In the genomic region with DNA sequence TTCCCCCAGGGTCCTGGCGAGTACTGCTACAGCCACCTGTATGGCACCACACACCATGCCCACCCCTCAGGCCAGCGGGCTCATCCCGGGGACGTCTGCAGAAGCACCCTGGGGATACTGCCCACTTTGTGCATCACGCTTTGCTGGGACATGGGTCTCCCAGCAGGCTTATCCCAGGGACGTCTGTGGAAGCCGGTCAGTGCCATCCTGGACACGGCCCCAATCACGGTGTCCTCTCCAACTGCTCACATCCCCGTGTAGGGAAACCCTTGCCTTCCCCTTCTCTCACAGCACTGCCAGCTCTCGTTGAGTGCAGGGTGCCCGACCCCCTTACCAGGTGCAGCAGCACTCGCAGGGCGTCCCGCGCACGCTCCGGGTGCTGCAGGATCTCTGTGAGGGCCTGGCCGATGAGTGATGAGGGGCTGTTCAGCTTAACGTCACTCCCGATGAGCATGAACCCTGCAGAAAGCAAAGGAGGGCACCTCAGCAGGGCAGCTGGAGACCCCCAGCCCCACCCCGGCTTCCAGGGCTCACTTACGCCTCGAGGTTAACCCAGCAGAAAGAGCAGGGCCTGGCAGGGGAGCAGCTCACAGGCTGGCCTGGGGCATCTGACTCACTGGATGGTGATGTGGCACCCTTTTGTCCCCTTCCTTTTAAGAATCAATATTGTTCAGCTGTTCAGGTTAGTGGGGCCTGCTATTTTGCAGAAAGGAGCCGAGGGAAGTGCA, we compare ENCODE assay signal across 17 cellular contexts.
A peak's percentile ranks its signal among the peaks of the same experiment; 100 is the strongest.
DNase-seq lines count a peak whose midpoint lies in the region; ATAC-seq and FAIRE-seq lines count a peak whose summit lies in the region.
"Had no signal": no experiment of that assay in that cellular context is flagged by ENCODE, and none has a peak within 500 bp of the region (broad histone marks: within the 10 kb centered on the region; RNA-seq: fewer than 3 reads in every experiment).

No MANE protein-coding gene starts in this region.

- H4K91ac ChIP-seq in neuronal stem cell (ENCODE audit: low read depth, low read length, poor library complexity): no peak overlapping the region

- no peak overlapping the region for H3K9ac ChIP-seq in neuronal stem cell (ENCODE audit: low read depth, low read length, poor library complexity)

- peak overlapping the region; percentile 80 for H3K23ac ChIP-seq in neuronal stem cell (ENCODE audit: low read depth, low read length, poor library complexity)

- ATAC-seq in Right ventricle myocardium superior (ENCODE audit: poor library complexity) (no peak), left lobe of liver (peak; percentile 40)
- ATAC-seq: A549, GM12878, HCT116 had no signal

- peak; percentile 67 for FAIRE-seq in urothelium cell line (lab: Jason Lieb, UNC)
- FAIRE-seq: A549, GM12878, HTR-8/SVneo had no signal

- no CpG with 5 or more reads among the region's 25 CpGs for WGBS in neuronal stem cell (ENCODE audit: extremely low coverage in 2 of 2, insufficient read length in 2 of 2, insufficient replicate concordance in 1 of 2), 2 donors

- peak overlapping the region; percentile 45 for H2BK5ac ChIP-seq in neuronal stem cell (ENCODE audit: low read length)

- H3K4me2 ChIP-seq in neuronal stem cell (ENCODE audit: insufficient read depth, low read length, poor library complexity, severe bottlenecking): no peak overlapping the region
- H3K4me2 ChIP-seq: A549 had no signal

- no peak overlapping the region for H3K4ac ChIP-seq in neuronal stem cell (ENCODE audit: low read length)

- no peaks in the 10 kb centered on the region for H3K4me1 ChIP-seq in neuronal stem cell (ENCODE audit: control insufficient read depth in 2 of 2, insufficient read depth in 1 of 2, low read depth in 1 of 2, low read length in 2 of 2)
- H3K4me1 ChIP-seq: A549, Caco-2 had no signal

- no peak overlapping the region for H2BK15ac ChIP-seq in neuronal stem cell (ENCODE audit: low read length)

- no peaks in the 10 kb centered on the region for H3K79me1 ChIP-seq in neuronal stem cell (ENCODE audit: low read depth, low read length)

- no peak overlapping the region for H3K14ac ChIP-seq in neuronal stem cell (ENCODE audit: low read length)

- H2AFZ ChIP-seq in neuronal stem cell (ENCODE audit: low read length): no peak overlapping the region

- no peak overlapping the region for H2BK12ac ChIP-seq in neuronal stem cell (ENCODE audit: low read length)

- H2AK5ac ChIP-seq in neuronal stem cell (ENCODE audit: low read depth, low read length): no peak overlapping the region

- peak overlapping the region; percentile 36 for H3K18ac ChIP-seq in neuronal stem cell (ENCODE audit: low read length)

- DNase-seq in cardiac septum (ENCODE audit: low spot score) (peak; percentile 71), Right ventricle myocardium superior (no peak), left lobe of liver (ENCODE audit: low spot score) (no peak), neuronal stem cell (ENCODE audit: low spot score) (no peak), urothelium cell line (ENCODE audit: low spot score) (no peak), dedifferentiated amniotic fluid mesenchymal stem cell (ENCODE audit: extremely low spot score) (no peak)
- DNase-seq in effector CD8-positive, alpha-beta T cell (lab: John Stamatoyannopoulos, UW): no peak
- no peak for DNase-seq in NK-92 treated with Interleukin-12 subunit alpha and Interleukin-12 subunit beta, amount 100 ng/mL, for 24 hours (lab: John Stamatoyannopoulos, UW)
- DNase-seq: NCI-H1048, NCI-H1694, NCI-H2107, NCI-H69 had no signal

- no peak overlapping the region for H2BK120ac ChIP-seq in neuronal stem cell (ENCODE audit: low read depth, low read length)

- H3K27me3 ChIP-seq in neuronal stem cell (ENCODE audit: control insufficient read depth in 3 of 3, insufficient read depth in 3 of 3, low read depth in 1 of 3, low read length in 3 of 3): no peaks in the 10 kb centered on the region

- intact Hi-C loops in cardiac septum (cut with DNase I): no loop called here
- intact Hi-C loops in Right ventricle myocardium superior (cut with DNase I): no loop called here

- H3K9me3 ChIP-seq in neuronal stem cell (replicated peaks in 1 of 2; ENCODE audit: control insufficient read depth in 2 of 2, insufficient read depth in 1 of 2, low read depth in 1 of 2, low read length in 2 of 2): no peaks in the 10 kb centered on the region
- H3K9me3 ChIP-seq: A549, Caco-2 had no signal

- no peak overlapping the region for H3K27ac ChIP-seq in neuronal stem cell (replicated peaks; ENCODE audit: low read length)
- H3K27ac ChIP-seq: A549 had no signal

- no peak overlapping the region for H4K8ac ChIP-seq in neuronal stem cell (ENCODE audit: low read depth, low read length)

- no peak overlapping the region for H3K4me3 ChIP-seq in neuronal stem cell (ENCODE audit: low read length in 2 of 2)
- H3K4me3 ChIP-seq: A549, GM12878 had no signal

- peaks cover 25 to 97% of the 10 kb centered on the region in 2 donors for H3K36me3 ChIP-seq in neuronal stem cell (replicated peaks in 1 of 2; ENCODE audit: control insufficient read depth in 2 of 2, insufficient read depth in 2 of 2, low read length in 2 of 2)
